Comparison of ENCODE assay signal across 17 cellular contexts in genomic region chr2:143420313-143420712, GRCh38.
DNase-seq lines count a peak whose midpoint lies in the region; ATAC-seq and TF ChIP-seq lines count a peak whose summit lies in the region.
"Had no signal": no experiment of that assay in that cellular context is flagged by ENCODE, and none has a peak within 500 bp of the region (broad histone marks: within the 10 kb centered on the region; RNA-seq: fewer than 3 reads in every experiment).

No MANE protein-coding gene starts in this region.

- peak overlapping the region; percentile 20 for H3K27ac Mint-ChIP-seq in activated T-cell treated with anti-CD3 and anti-CD28 coated beads, Interleukin-2, amount 50 U/mL, for 24 hours
- peak overlapping the region; percentile 12 for H3K27ac Mint-ChIP-seq in CD4-positive, alpha-beta T cell
- H3K27ac Mint-ChIP-seq in activated naive CD8-positive, alpha-beta T cell = peak overlapping the region; percentile 12
- H3K27ac Mint-ChIP-seq in stimulated activated effector memory CD8-positive, alpha-beta T cell treated with anti-CD3 and anti-CD28 coated beads, Interleukin-12 subunit alpha, Interleukin-12 subunit beta, amount 100 ng/mL, for 72 hours = peak overlapping the region; percentile 18

- no peak for TF ChIP-seq CTCF in CD4-positive, alpha-beta T cell (IDR thresholded peaks at IDR 0.05)

- intact Hi-C loops in CD4-positive, alpha-beta T cell (cut with DNase I, micrococcal nuclease) = no loop called here

- peaks cover 15% of the 10 kb centered on the region for H3K36me3 Mint-ChIP-seq in activated T-cell treated with anti-CD3 and anti-CD28 coated beads, Interleukin-2, amount 50 U/mL, for 24 hours (ENCODE audit: low read depth)
- peaks cover 32% of the 10 kb centered on the region for H3K36me3 Mint-ChIP-seq in CD4-positive, alpha-beta T cell (ENCODE audit: low read depth)
- H3K36me3 Mint-ChIP-seq in activated naive CD8-positive, alpha-beta T cell = peaks cover 2% of the 10 kb centered on the region
- H3K36me3 Mint-ChIP-seq in stimulated activated effector memory CD8-positive, alpha-beta T cell treated with anti-CD3 and anti-CD28 coated beads, Interleukin-12 subunit alpha, Interleukin-12 subunit beta, amount 100 ng/mL, for 72 hours = peaks cover 6% of the 10 kb centered on the region

- no peak overlapping the region for H3K27ac ChIP-seq in CD4-positive, alpha-beta T cell (ENCODE audit: low read depth, low read length)

- H3K4me3 Mint-ChIP-seq in activated T-cell treated with anti-CD3 and anti-CD28 coated beads, Interleukin-2, amount 50 U/mL, for 24 hours = no peak overlapping the region
- H3K4me3 Mint-ChIP-seq in CD4-positive, alpha-beta T cell = no peak overlapping the region
- H3K4me3 Mint-ChIP-seq in activated naive CD8-positive, alpha-beta T cell = no peak overlapping the region
- H3K4me3 Mint-ChIP-seq in stimulated activated effector memory CD8-positive, alpha-beta T cell treated with anti-CD3 and anti-CD28 coated beads, Interleukin-12 subunit alpha, Interleukin-12 subunit beta, amount 100 ng/mL, for 72 hours = peak overlapping the region; percentile 2

- no peaks in the 10 kb centered on the region for H3K27me3 ChIP-seq in CD4-positive, alpha-beta T cell (ENCODE audit: control insufficient read depth, insufficient read depth, low read length)
- H3K27me3 ChIP-seq: BE2C had no signal

- no peak for DNase-seq in activated T-cell treated with anti-CD3 and anti-CD28 coated beads, Interleukin-2, amount 50 U/mL, for 24 hours
- DNase-seq in activated T-cell treated with anti-CD3 and anti-CD28 coated beads, Interleukin-2, amount 50 U/mL, for 1 hour = no peak
- no peak for DNase-seq in CD4-positive, alpha-beta T cell
- no peak for DNase-seq in stimulated activated effector memory CD8-positive, alpha-beta T cell treated with anti-CD3 and anti-CD28 coated beads, Interleukin-12 subunit alpha, Interleukin-12 subunit beta, amount 100 ng/mL, for 72 hours (ENCODE audit: low spot score in 2 of 2)
- no peak for DNase-seq in SW 1271 (lab: John Stamatoyannopoulos, UW)
- DNase-seq: BE2C, DMS 273 treated with DMSO at 0.1 percent for 48 hours, H7, Karpas-422, NCI-H1930, NCI-H446 treated with DMSO at 0.1 percent for 48 hours, NCI-H82, Right ventricle myocardium superior had no signal

- peaks cover 67% of the 10 kb centered on the region for H3K4me1 Mint-ChIP-seq in activated T-cell treated with anti-CD3 and anti-CD28 coated beads, Interleukin-2, amount 50 U/mL, for 24 hours (ENCODE audit: low read depth)
- H3K4me1 Mint-ChIP-seq in CD4-positive, alpha-beta T cell (ENCODE audit: low read depth) = peaks cover 83% of the 10 kb centered on the region
- H3K4me1 Mint-ChIP-seq in activated naive CD8-positive, alpha-beta T cell (ENCODE audit: low read depth) = peaks cover 65% of the 10 kb centered on the region
- H3K4me1 Mint-ChIP-seq in stimulated activated effector memory CD8-positive, alpha-beta T cell treated with anti-CD3 and anti-CD28 coated beads, Interleukin-12 subunit alpha, Interleukin-12 subunit beta, amount 100 ng/mL, for 72 hours = peaks cover 51% of the 10 kb centered on the region

- no peak for ATAC-seq in CD4-positive, alpha-beta T cell (ENCODE audit: poor library complexity)
- ATAC-seq in stimulated activated effector memory CD8-positive, alpha-beta T cell treated with anti-CD3 and anti-CD28 coated beads, Interleukin-12 subunit alpha, Interleukin-12 subunit beta, amount 100 ng/mL, for 72 hours = peak; percentile 89
- ATAC-seq in GM18868 (IDR thresholded peaks at IDR 0.05; ENCODE audit: unreplicated experiment) (no peak), HG02981 (IDR thresholded peaks at IDR 0.05; ENCODE audit: unreplicated experiment) (no peak)
- ATAC-seq: Panc1 had no signal

- H3K9me3 ChIP-seq in CD4-positive, alpha-beta T cell (ENCODE audit: control insufficient read depth, low read length) = no peaks in the 10 kb centered on the region
- H3K9me3 ChIP-seq: BE2C had no signal

- CTCF ChIA-PET in CD4-positive, alpha-beta T cell (lab: Charles Lee) = no interaction called here

- POLR2A ChIA-PET in CD4-positive, alpha-beta T cell (lab: Charles Lee) = no interaction called here

- no peaks in the 10 kb centered on the region for H3K27me3 Mint-ChIP-seq in activated T-cell treated with anti-CD3 and anti-CD28 coated beads, Interleukin-2, amount 50 U/mL, for 24 hours
- no peaks in the 10 kb centered on the region for H3K27me3 Mint-ChIP-seq in CD4-positive, alpha-beta T cell
- H3K27me3 Mint-ChIP-seq in activated naive CD8-positive, alpha-beta T cell = no peaks in the 10 kb centered on the region

- H3K9me3 Mint-ChIP-seq in activated T-cell treated with anti-CD3 and anti-CD28 coated beads, Interleukin-2, amount 50 U/mL, for 24 hours = no peaks in the 10 kb centered on the region
- no peaks in the 10 kb centered on the region for H3K9me3 Mint-ChIP-seq in CD4-positive, alpha-beta T cell
- H3K9me3 Mint-ChIP-seq in activated naive CD8-positive, alpha-beta T cell (ENCODE audit: low read depth) = no peaks in the 10 kb centered on the region
- H3K9me3 Mint-ChIP-seq in stimulated activated effector memory CD8-positive, alpha-beta T cell treated with anti-CD3 and anti-CD28 coated beads, Interleukin-12 subunit alpha, Interleukin-12 subunit beta, amount 100 ng/mL, for 72 hours = no peaks in the 10 kb centered on the region
